ENCODE assay signal across 24 cellular contexts in the genomic region with DNA sequence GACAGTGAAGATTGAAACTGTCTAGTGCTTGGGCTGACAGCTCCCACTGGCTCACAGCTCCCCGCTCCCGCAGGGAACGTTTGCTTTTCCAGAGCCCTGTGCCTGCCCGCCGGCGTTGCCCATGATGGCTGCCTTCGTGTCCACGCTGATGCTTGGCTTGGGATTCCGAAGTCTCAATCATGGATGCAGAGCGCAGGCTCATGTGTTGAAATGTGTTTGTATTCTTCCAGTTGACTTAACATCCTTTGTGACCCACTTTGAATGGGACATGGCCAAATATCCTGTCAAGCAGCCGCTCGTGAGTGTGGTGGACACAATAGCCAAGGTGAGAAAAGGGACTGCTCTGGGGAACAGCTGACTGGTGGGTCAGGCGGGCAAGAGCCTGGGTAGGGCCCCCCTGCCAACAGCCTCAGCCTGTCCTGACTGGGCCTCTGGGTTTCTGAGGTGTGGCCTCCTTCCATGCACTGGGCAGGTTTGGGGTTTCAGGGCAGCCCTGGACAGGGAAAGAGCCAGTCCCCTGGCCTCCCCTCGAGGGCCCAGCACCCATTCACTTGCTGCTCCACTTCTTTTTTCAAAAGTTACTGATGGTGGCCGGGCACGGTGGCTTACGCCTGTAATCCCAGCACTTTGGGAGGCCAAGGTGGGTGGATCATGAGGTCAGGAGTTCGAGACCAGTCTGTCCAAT. TPM values are rescaled to one million over a fixed set of nuclear protein-coding genes. Genes with fewer than 3 reads are reported as not detected.
DNase-seq lines count a peak whose midpoint lies in the region; TF ChIP-seq lines count a peak whose summit lies in the region.
"Had no signal": no experiment of that assay in that cellular context is flagged by ENCODE, and none has a peak within 500 bp of the region (broad histone marks: within the 10 kb centered on the region; RNA-seq: fewer than 3 reads in every experiment).

No MANE protein-coding gene starts in this region.

- H3K9me3 ChIP-seq in esophagus muscularis mucosa (no peaks in the 10 kb centered on the region), osteoblast (ENCODE audit: low read depth, low read length) (no peaks in the 10 kb centered on the region), adrenal gland (replicated peaks in 1 of 3) (no peaks in the 10 kb centered on the region), right atrium auricular region (no peaks in the 10 kb centered on the region)

- H3K36me3 ChIP-seq in esophagus muscularis mucosa, result no peaks in the 10 kb centered on the region
- H3K36me3 ChIP-seq in osteoblast (ENCODE audit: insufficient read depth, low read length), result no peaks in the 10 kb centered on the region
- no peaks in the 10 kb centered on the region for H3K36me3 ChIP-seq in adrenal gland (replicated peaks in 1 of 2)
- no peaks in the 10 kb centered on the region for H3K36me3 ChIP-seq in right atrium auricular region

- 89% methylated on average over 17 of the region's 18 CpGs for WGBS in esophagus muscularis mucosa
- 86 to 89% (median 88%) methylated on average over 15 to 18 of the region's 18 CpGs for WGBS in adrenal gland, 4 donors

- H3K4me3 ChIP-seq in esophagus muscularis mucosa (no peak overlapping the region), osteoblast (ENCODE audit: insufficient read depth, low read length) (no peak overlapping the region), adrenal gland (no peak overlapping the region), right atrium auricular region (no peak overlapping the region)
- H3K4me3 ChIP-seq: GM12878, SK-N-MC had no signal

- peak; percentile 57 for DNase-seq in activated effector memory CD4-positive, alpha-beta T cell treated with anti-CD3 and anti-CD28 coated beads, Interleukin-2, amount 50 U/mL, for 16 hours
- no peak for DNase-seq in activated effector memory CD4-positive, alpha-beta T cell treated with Interleukin-2 at 50 U/mL for 16 hours
- DNase-seq in esophagus muscularis mucosa (ENCODE audit: extremely low spot score) (peak; percentile 89), osteoblast (ENCODE audit: insufficient read length, low spot score, missing footprints) (peak; percentile 71), adrenal gland (no peak), SK-N-DZ (ENCODE audit: low spot score) (no peak), right atrium auricular region (ENCODE audit: low spot score) (no peak), DMS53 treated with DMSO at 0.1 percent for 48 hours (lab: John Stamatoyannopoulos, UW; ENCODE audit: unreplicated experiment) (no peak)
- DNase-seq: CD4-positive, alpha-beta memory T cell; COR-L47; DMS53; GDM1; NCI-H1048; NCI-H1417; NCI-H1694; NCI-H2029 treated with DMSO at 0.1 percent for 48 hours; NCI-H2227 treated with DMSO at 0.1 percent for 48 hours; NCI-H526 treated with DMSO at 0.1 percent for 48 hours; SHP77 had no signal

- H3K27me3 ChIP-seq in esophagus muscularis mucosa (peaks cover 0 to 17% (median 0%) of the 10 kb centered on the region in 4 donors), osteoblast (ENCODE audit: insufficient read depth, low read length) (peaks cover 14% of the 10 kb centered on the region), adrenal gland (no peaks in the 10 kb centered on the region), right atrium auricular region (no peaks in the 10 kb centered on the region)

- TF ChIP-seq CTCF in esophagus muscularis mucosa (IDR thresholded peaks at IDR 0.05), result no peak
- TF ChIP-seq CTCF in osteoblast (IDR thresholded peaks at IDR 0.05; ENCODE audit: extremely low read depth, low read depth, low read length), result no peak
- no peak for TF ChIP-seq CTCF in adrenal gland (IDR thresholded peaks at IDR 0.05)
- TF ChIP-seq CTCF in right atrium auricular region (IDR thresholded peaks at IDR 0.05), result no peak

- H3K27ac ChIP-seq in esophagus muscularis mucosa (replicated peaks in 1 of 4) (no peak overlapping the region), osteoblast (ENCODE audit: low read depth, low read length) (no peak overlapping the region), adrenal gland (no peak overlapping the region), right atrium auricular region (no peak overlapping the region)
- H3K27ac ChIP-seq: 22Rv1, HL-60, RWPE1, SK-N-MC had no signal

- H3K4me1 ChIP-seq in esophagus muscularis mucosa, result no peaks in the 10 kb centered on the region
- no peaks in the 10 kb centered on the region for H3K4me1 ChIP-seq in osteoblast (ENCODE audit: insufficient read depth, low read length)
- H3K4me1 ChIP-seq in adrenal gland (replicated peaks in 1 of 2), result no peaks in the 10 kb centered on the region
- peaks cover 0 to 10% of the 10 kb centered on the region in 2 donors for H3K4me1 ChIP-seq in right atrium auricular region

- H3K79me2 ChIP-seq in osteoblast (ENCODE audit: insufficient read depth, low read length), result no peaks in the 10 kb centered on the region

- no peak for TF ChIP-seq EP300 in esophagus muscularis mucosa (IDR thresholded peaks at IDR 0.05)

- no peak overlapping the region for H2AFZ ChIP-seq in osteoblast (ENCODE audit: low read length)

- TF ChIP-seq POLR2A in esophagus muscularis mucosa (IDR thresholded peaks at IDR 0.05; ENCODE audit: low read depth), result no peak
- no peak for TF ChIP-seq POLR2A in adrenal gland (IDR thresholded peaks at IDR 0.05)

- no peak overlapping the region for H3K4me2 ChIP-seq in osteoblast (ENCODE audit: insufficient read depth, low read length)

- intact Hi-C loops in esophagus muscularis mucosa (cut with DNase I) (no loop called here), adrenal gland (cut with DNase I) (no loop called here)

- no peaks in the 10 kb centered on the region for H4K20me1 ChIP-seq in osteoblast (ENCODE audit: insufficient read depth, low read length)

RNA-seq across cellular contexts. Expression of a gene that starts 42.8 kb away (rescaled TPM):
- under 1 TPM in 1 of 4 donors, not detected in 3; 0.17 TPM for total RNA-seq in esophagus muscularis mucosa
- under 0.01 TPM in 2 replicates for total RNA-seq in osteoblast
- 1 to 10 TPM in 1 of 8 donors, under 1 TPM in 6, not detected in 1; 0.14 to 1.4 (median 0.67) TPM for total RNA-seq in adrenal gland
- 1 to 10 TPM; 1.8 to 7.7 (median 2.6) TPM for polyA plus RNA-seq in adrenal gland
- 0.14 and 0.16 TPM in 2 replicates for polyA plus RNA-seq in SK-N-DZ (2014; cell fraction: cytosol; rRNA removed)
- polyA plus RNA-seq in SK-N-DZ (2014; cell fraction: nucleus; rRNA removed), result 0.32 TPM in 1 of 2 replicates, not detected in the other
- total RNA-seq in right atrium auricular region, result under 1 TPM; 0.12 to 0.44 TPM
- total RNA-seq: CD4-positive, alpha-beta memory T cell had no signal

RNA-seq across cellular contexts. Expression of a gene that starts 48.3 kb away (rescaled TPM):
- total RNA-seq in esophagus muscularis mucosa (10 to 100 TPM; 64.8 to 99.7 (median 85.3) TPM), osteoblast (245 and 291 TPM in 2 replicates), adrenal gland (100 to 1,000 TPM in 7 of 8 donors, 10 to 100 TPM in 1; 92.3 to 434 (median 142) TPM), right atrium auricular region (10 to 100 TPM; 89.0 to 94.4 TPM)
- 100 to 1,000 TPM in 1 of 3 donors, 10 to 100 TPM in 2; 28.6 to 490 (median 36.2) TPM for polyA plus RNA-seq in adrenal gland
- polyA plus RNA-seq in SK-N-DZ (2014; cell fraction: cytosol; rRNA removed), result 211 and 220 TPM in 2 replicates
- 71.4 and 93.1 TPM in 2 replicates for polyA plus RNA-seq in SK-N-DZ (2014; cell fraction: nucleus; rRNA removed)

Comparison
In these comparisons a context has a peak if more than half of its experiments do, and no peak if none do; other contexts are left out.
1. DNase-seq: peak in activated effector memory CD4-positive, alpha-beta T cell treated with anti-CD3 and anti-CD28 coated beads, Interleukin-2, amount 50 U/mL, for 16 hours (single experiment), esophagus muscularis mucosa (single experiment) and osteoblast (single experiment); none in activated effector memory CD4-positive, alpha-beta T cell treated with Interleukin-2 at 50 U/mL for 16 hours (single experiment), adrenal gland (0 of 7), SK-N-DZ (single experiment), right atrium auricular region (single experiment) and DMS53 treated with DMSO at 0.1 percent for 48 hours (single experiment).